ENCODE assay signal across 8 cellular contexts in the genomic region with DNA sequence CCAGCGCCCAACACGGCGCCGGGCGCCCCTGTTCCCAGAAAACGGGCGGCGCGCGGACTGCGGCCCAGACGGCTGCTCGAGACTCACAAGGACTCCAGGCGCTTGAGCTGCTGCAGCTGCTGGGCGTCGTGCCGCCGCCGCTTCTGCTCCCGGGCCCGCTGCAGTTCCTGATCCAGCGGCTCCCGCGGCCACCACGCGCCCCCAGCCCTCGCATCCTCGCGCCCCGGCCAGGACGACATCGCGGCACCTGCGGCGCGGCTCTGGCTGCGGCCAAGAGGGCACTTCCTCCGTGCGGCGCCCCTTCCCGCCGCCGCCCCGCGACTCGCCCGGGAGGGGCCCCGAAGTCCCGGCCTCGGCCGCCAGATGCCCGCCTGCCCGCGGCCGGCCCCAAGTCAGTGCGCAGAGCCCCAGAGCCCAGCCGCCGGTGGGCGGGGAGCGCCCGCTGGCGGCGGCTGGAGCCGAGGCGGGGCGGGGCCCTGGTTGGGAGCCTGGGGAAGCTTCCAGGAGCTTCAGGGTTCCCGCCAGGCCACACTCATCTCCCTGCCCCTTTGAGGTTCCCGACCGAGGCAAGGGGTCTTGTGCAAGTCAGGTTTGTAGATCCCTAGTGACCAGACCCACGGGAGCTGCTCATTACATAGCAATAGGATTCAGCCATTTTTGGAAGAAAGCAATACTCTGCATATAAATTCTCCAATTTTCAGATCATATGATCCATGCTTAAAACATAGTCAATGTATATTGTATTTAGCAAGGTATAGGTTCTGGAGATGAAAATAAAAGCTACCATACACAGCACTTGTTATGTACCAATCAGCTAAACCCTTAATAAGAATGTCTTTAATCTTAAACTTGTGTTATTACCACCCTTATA. TPM values are rescaled to one million over a fixed set of nuclear protein-coding genes. Genes with fewer than 3 reads are reported as not detected.
DNase-seq lines count a peak whose midpoint lies in the region; ATAC-seq and TF ChIP-seq lines count a peak whose summit lies in the region.

No MANE protein-coding gene starts in this region.

- H3K4me3 ChIP-seq in left lung = peak overlapping the region; percentile 74 to 75

- TF ChIP-seq CTCF in left lung (IDR thresholded peaks at IDR 0.05) = peak; percentile 34 to 40

- H3K9me3 ChIP-seq in left lung = peaks cover 0 to 6% of the 10 kb centered on the region in 2 donors

- H3K36me3 ChIP-seq in left lung = no peaks in the 10 kb centered on the region

- H3K27me3 ChIP-seq in left lung = no peaks in the 10 kb centered on the region

- intact Hi-C loops in left lung (cut with DNase I) = no loop called here

- DNase-seq in AG20443 (ENCODE audit: low spot score) (peak; percentile 96), NCI-H446 (lab: John Stamatoyannopoulos, UW) (peak; percentile 38 to 77), dedifferentiated amniotic fluid mesenchymal stem cell (ENCODE audit: extremely low spot score) (peak; percentile 73), left lung (peak; percentile 88 to 99)
- DNase-seq in activated CD4-positive, alpha-beta T cell treated with anti-CD3 and anti-CD28 coated beads for 48 hours = peak; percentile 73
- DNase-seq in stimulated activated CD4-positive, alpha-beta T cell treated with anti-CD3 and anti-CD28 coated beads, Interleukin-2, amount 100 ng/mL, for 4 hours (ENCODE audit: low read depth) = peak; percentile 35

- peak; percentile 51 for ATAC-seq in GM18870 (IDR thresholded peaks at IDR 0.05; ENCODE audit: unreplicated experiment)
- ATAC-seq in HG03108 (IDR thresholded peaks at IDR 0.05; ENCODE audit: unreplicated experiment) = peak; percentile 89
- ATAC-seq in left lung = peak; percentile 98

- H3K27ac ChIP-seq in left lung = peak overlapping the region; percentile 96 to 99

- H3K4me1 ChIP-seq in left lung = peaks cover 9 to 26% of the 10 kb centered on the region in 2 donors

RNA-seq across cellular contexts. Expression of a gene that starts 14.2 kb away (rescaled TPM):
- 100 to 1,000 TPM in 1 of 2 donors, 10 to 100 TPM in 1; 91.4 to 130 TPM for total RNA-seq in left lung

RNA-seq across cellular contexts. Expression of a gene that starts 51.5 kb away (rescaled TPM):
- total RNA-seq in left lung = 10 to 100 TPM; 28.7 to 36.8 TPM

Comparison
In these comparisons a context has a peak if more than half of its experiments do, and no peak if none do; other contexts are left out.
1. Peak in every context shown above with its lines: DNase-seq, ATAC-seq, H3K4me3 ChIP-seq and H3K27ac ChIP-seq.
2. DNase-seq: peak in every context shown above with its lines; median percentile 96 in AG20443; 94 in left lung; 73 in activated CD4-positive, alpha-beta T cell treated with anti-CD3 and anti-CD28 coated beads for 48 hours; 73 in dedifferentiated amniotic fluid mesenchymal stem cell; 58 in NCI-H446; 35 in stimulated activated CD4-positive, alpha-beta T cell treated with anti-CD3 and anti-CD28 coated beads, Interleukin-2, amount 100 ng/mL, for 4 hours.